2 cellular contexts compared by ENCODE assay signal in genomic region chr5:10157085-10157669, GRCh38.
A peak's percentile ranks its signal among the peaks of the same experiment; 100 is the strongest.
TF ChIP-seq lines count a peak whose summit lies in the region.

No MANE protein-coding gene starts in this region.

TF ChIP-seq in GM23338, 12 proteins besides CTCF, POLR2A, EP300 and RAD21:
- TF ChIP-seq REST (IDR thresholded peaks at IDR 0.05; ENCODE audit: unreplicated experiment) (no peak), ZNF114 (CRISPR knock-in tag; IDR thresholded peaks at IDR 0.05) (peak; percentile 71; the same call in 1 of the 2 replicates), ZNF462 (CRISPR knock-in tag; IDR thresholded peaks at IDR 0.05) (peak; percentile 97), EZH2 (IDR thresholded peaks at IDR 0.05; ENCODE audit: low read depth, unreplicated experiment) (no peak), POLR2AphosphoS5 (IDR thresholded peaks at IDR 0.05; ENCODE audit: low read depth) (no peak), STAT1 (IDR thresholded peaks at IDR 0.05; ENCODE audit: unreplicated experiment) (no peak), NANOG (IDR thresholded peaks at IDR 0.05; ENCODE audit: borderline replicate concordance) (peak; percentile 74; the same call in 1 of the 2 replicates), EZH2phosphoT487 (IDR thresholded peaks at IDR 0.05; ENCODE audit: unreplicated experiment) (no peak), ZNF331 (CRISPR knock-in tag; IDR thresholded peaks at IDR 0.05; ENCODE audit: low read depth) (no peak), JUNB (IDR thresholded peaks at IDR 0.05; ENCODE audit: unreplicated experiment) (no peak), CREB1 (CRISPR knock-in tag; IDR thresholded peaks at IDR 0.05; ENCODE audit: low read depth) (no peak)
- TF ChIP-seq, protein P1, sequence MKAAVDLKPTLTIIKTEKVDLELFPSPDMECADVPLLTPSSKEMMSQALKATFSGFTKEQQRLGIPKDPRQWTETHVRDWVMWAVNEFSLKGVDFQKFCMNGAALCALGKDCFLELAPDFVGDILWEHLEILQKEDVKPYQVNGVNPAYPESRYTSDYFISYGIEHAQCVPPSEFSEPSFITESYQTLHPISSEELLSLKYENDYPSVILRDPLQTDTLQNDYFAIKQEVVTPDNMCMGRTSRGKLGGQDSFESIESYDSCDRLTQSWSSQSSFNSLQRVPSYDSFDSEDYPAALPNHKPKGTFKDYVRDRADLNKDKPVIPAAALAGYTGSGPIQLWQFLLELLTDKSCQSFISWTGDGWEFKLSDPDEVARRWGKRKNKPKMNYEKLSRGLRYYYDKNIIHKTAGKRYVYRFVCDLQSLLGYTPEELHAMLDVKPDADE (IDR thresholded peaks at IDR 0.05) = no peak

TF ChIP-seq in WTC11, 78 proteins besides CTCF, POLR2A, EP300 and RAD21 (continued from another document):
- TF ChIP-seq, protein P2, sequence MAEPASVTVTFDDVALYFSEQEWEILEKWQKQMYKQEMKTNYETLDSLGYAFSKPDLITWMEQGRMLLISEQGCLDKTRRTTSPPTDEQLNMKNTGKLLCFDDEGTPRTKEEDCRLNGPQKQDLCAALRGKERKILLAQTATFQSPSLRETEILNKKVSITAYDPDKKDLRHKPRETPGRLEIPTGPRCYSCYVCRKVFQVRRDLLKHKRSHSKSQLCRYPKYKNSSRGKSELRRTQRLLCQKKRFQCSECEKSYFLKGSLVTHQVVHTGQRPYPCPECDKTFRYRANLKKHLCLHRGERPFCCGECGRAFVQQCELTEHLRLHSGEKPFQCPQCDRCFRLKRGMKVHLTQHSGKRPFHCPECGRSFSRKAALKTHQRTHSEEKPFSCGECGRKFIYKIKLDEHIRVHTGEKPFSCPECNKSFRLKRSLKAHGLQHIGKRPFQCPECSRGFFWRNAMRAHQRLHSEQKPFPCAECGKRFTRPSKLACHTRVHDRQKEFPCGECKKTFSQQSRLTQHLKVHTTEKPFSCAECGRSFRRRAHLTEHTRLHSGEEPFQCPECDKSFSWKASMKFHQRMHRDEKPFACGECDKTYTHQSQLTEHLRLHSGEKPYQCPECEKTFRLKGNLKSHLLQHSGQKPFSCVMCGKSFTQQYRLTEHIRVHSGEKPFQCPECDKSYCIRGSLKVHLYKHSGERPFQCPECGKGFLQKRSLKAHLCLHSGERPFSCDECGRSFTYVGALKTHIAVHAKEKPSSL (CRISPR knock-in tag; conservative IDR thresholded peaks at IDR 0.05) = no peak
- TF ChIP-seq ZNF512 (CRISPR knock-in tag; IDR thresholded peaks at IDR 0.05; ENCODE audit: borderline replicate concordance) (no peak), ZNF423 (CRISPR knock-in tag; IDR thresholded peaks at IDR 0.05) (no peak), SMAD4 (CRISPR knock-in tag; IDR thresholded peaks at IDR 0.05) (no peak), JUN (CRISPR knock-in tag; IDR thresholded peaks at IDR 0.05) (no peak), ERG (CRISPR knock-in tag; IDR thresholded peaks at IDR 0.05) (no peak)
